In the genomic region with DNA sequence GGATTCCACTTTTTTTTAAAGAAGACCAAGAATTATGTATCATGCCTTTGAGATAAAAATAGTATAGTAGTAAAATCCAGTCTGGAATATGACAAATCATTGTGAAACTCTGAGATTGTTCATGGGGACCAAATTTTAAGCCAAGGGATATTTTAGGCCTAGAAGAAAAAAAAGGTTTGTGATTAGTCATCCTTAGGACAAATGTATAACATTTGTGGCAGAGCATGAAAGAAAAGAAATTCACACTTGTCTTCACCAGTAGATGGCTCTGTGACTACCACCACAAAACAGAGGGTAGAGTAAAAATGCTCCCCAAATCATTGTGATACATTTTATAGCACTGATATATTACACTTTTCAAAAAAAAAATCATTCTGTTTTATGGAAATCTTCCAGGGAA, we compare ENCODE assay signal across 10 cellular contexts.
DNase-seq lines count a peak whose midpoint lies in the region; ATAC-seq and TF ChIP-seq lines count a peak whose summit lies in the region.
"Had no signal": no experiment of that assay in that cellular context is flagged by ENCODE, and none has a peak within 500 bp of the region (broad histone marks: within the 10 kb centered on the region; RNA-seq: fewer than 3 reads in every experiment).

No MANE protein-coding gene starts in this region.

- no peaks in the 10 kb centered on the region for H3K27me3 Mint-ChIP-seq in activated CD8-positive, alpha-beta T cell treated with anti-CD3 and anti-CD28 coated beads for 36 hours
- no peaks in the 10 kb centered on the region for H3K27me3 Mint-ChIP-seq in naive thymus-derived CD4-positive, alpha-beta T cell
- H3K27me3 Mint-ChIP-seq: naive B cell; stimulated activated naive CD8-positive, alpha-beta T cell treated with anti-CD3 and anti-CD28 coated beads, Interleukin-15, Interleukin-2, amounts not matched to agents 100 ng/mL and 50 ng/mL, for 24 hours had no signal

- no peak overlapping the region for H3K4me3 ChIP-seq in mesendoderm (ENCODE audit: low read length)
- no peak overlapping the region for H3K4me3 ChIP-seq in naive thymus-derived CD4-positive, alpha-beta T cell (ENCODE audit: low read length)

- no peaks in the 10 kb centered on the region for H3K36me3 Mint-ChIP-seq in activated CD8-positive, alpha-beta T cell treated with anti-CD3 and anti-CD28 coated beads for 36 hours (ENCODE audit: low read depth)
- no peaks in the 10 kb centered on the region for H3K36me3 Mint-ChIP-seq in naive thymus-derived CD4-positive, alpha-beta T cell
- H3K36me3 Mint-ChIP-seq: naive B cell had no signal

- peaks cover 2% of the 10 kb centered on the region for H3K9me3 Mint-ChIP-seq in activated CD8-positive, alpha-beta T cell treated with anti-CD3 and anti-CD28 coated beads for 36 hours
- peaks cover 0 to 5% (median 0%) of the 10 kb centered on the region in 11 donors for H3K9me3 Mint-ChIP-seq in naive thymus-derived CD4-positive, alpha-beta T cell
- H3K9me3 Mint-ChIP-seq: naive B cell had no signal

- no peak overlapping the region for H3K27ac ChIP-seq in mesendoderm (ENCODE audit: low read depth, low read length)
- no peak overlapping the region for H3K27ac ChIP-seq in naive thymus-derived CD4-positive, alpha-beta T cell (ENCODE audit: low read depth, low read length)

- H3K9ac ChIP-seq in mesendoderm (ENCODE audit: low read length) = no peak overlapping the region

- peak; percentile 5 for DNase-seq in Daoy (ENCODE audit: low read depth)
- peak; percentile 13 for DNase-seq in HuH-7 (ENCODE audit: low spot score)
- peak; percentile 80 for DNase-seq in amniotic stem cell (lab: John Stamatoyannopoulos, UW)
- DNase-seq in mesendoderm = peak; percentile 18
- no peak for DNase-seq in activated CD8-positive, alpha-beta T cell treated with anti-CD3 and anti-CD28 coated beads for 36 hours
- no peak for DNase-seq in AML-193 (lab: John Stamatoyannopoulos, UW)
- no peak for DNase-seq in T-helper 9 cell
- DNase-seq in naive thymus-derived CD4-positive, alpha-beta T cell = no peak
- DNase-seq: naive B cell had no signal

- no peaks in the 10 kb centered on the region for H3K4me1 ChIP-seq in mesendoderm (ENCODE audit: control insufficient read depth, low read depth, low read length)
- H3K4me1 ChIP-seq in naive thymus-derived CD4-positive, alpha-beta T cell (ENCODE audit: control insufficient read depth in 2 of 2, insufficient read depth in 2 of 2, low read length in 2 of 2) = no peaks in the 10 kb centered on the region

- no peak overlapping the region for H4K5ac ChIP-seq in mesendoderm (ENCODE audit: low read length)

- POLR2A ChIA-PET in activated CD8-positive, alpha-beta T cell treated with anti-CD3 and anti-CD28 coated beads for 36 hours (lab: Charles Lee) = no interaction called here
- POLR2A ChIA-PET in naive thymus-derived CD4-positive, alpha-beta T cell (lab: Charles Lee) = no interaction called here

- no peak overlapping the region for H3K4me3 Mint-ChIP-seq in activated CD8-positive, alpha-beta T cell treated with anti-CD3 and anti-CD28 coated beads for 36 hours
- H3K4me3 Mint-ChIP-seq in naive thymus-derived CD4-positive, alpha-beta T cell = no peak overlapping the region
- H3K4me3 Mint-ChIP-seq: naive B cell; stimulated activated naive CD8-positive, alpha-beta T cell treated with anti-CD3 and anti-CD28 coated beads, Interleukin-15, Interleukin-2, amounts not matched to agents 100 ng/mL and 50 ng/mL, for 24 hours had no signal

- no peak overlapping the region for H3K56ac ChIP-seq in mesendoderm (ENCODE audit: low read length)

- H4K8ac ChIP-seq in mesendoderm (ENCODE audit: low read depth, low read length) = no peak overlapping the region

- H3K23ac ChIP-seq in mesendoderm (ENCODE audit: low read length) = no peak overlapping the region

- H2BK5ac ChIP-seq in mesendoderm (ENCODE audit: low read length) = no peak overlapping the region

- H2AK5ac ChIP-seq in mesendoderm (ENCODE audit: low read length) = no peak overlapping the region

- no peak for TF ChIP-seq CTCF in activated CD8-positive, alpha-beta T cell treated with anti-CD3 and anti-CD28 coated beads for 36 hours (IDR thresholded peaks at IDR 0.05)

- H2BK120ac ChIP-seq in mesendoderm (ENCODE audit: low read depth, low read length) = no peak overlapping the region

- no peaks in the 10 kb centered on the region for H3K4me1 Mint-ChIP-seq in activated CD8-positive, alpha-beta T cell treated with anti-CD3 and anti-CD28 coated beads for 36 hours (ENCODE audit: low read depth)
- no peaks in the 10 kb centered on the region for H3K4me1 Mint-ChIP-seq in naive thymus-derived CD4-positive, alpha-beta T cell
- H3K4me1 Mint-ChIP-seq: naive B cell had no signal

- H3K36me3 ChIP-seq in mesendoderm (ENCODE audit: control insufficient read depth, insufficient read depth, low read length) = no peaks in the 10 kb centered on the region
- H3K36me3 ChIP-seq in naive thymus-derived CD4-positive, alpha-beta T cell (ENCODE audit: control insufficient read depth in 2 of 3, insufficient read depth in 3 of 3, low read length in 3 of 3) = no peaks in the 10 kb centered on the region

- H3K27ac Mint-ChIP-seq in activated CD8-positive, alpha-beta T cell treated with anti-CD3 and anti-CD28 coated beads for 36 hours = no peak overlapping the region
- H3K27ac Mint-ChIP-seq in naive thymus-derived CD4-positive, alpha-beta T cell = no peak overlapping the region
- H3K27ac Mint-ChIP-seq: naive B cell; stimulated activated naive CD8-positive, alpha-beta T cell treated with anti-CD3 and anti-CD28 coated beads, Interleukin-15, Interleukin-2, amounts not matched to agents 100 ng/mL and 50 ng/mL, for 24 hours had no signal

- H3K27me3 ChIP-seq in mesendoderm (ENCODE audit: insufficient read depth, low read length, poor library complexity) = no peaks in the 10 kb centered on the region
- H3K27me3 ChIP-seq in naive thymus-derived CD4-positive, alpha-beta T cell (ENCODE audit: control insufficient read depth in 2 of 2, insufficient read depth in 2 of 2, low read length in 2 of 2) = no peaks in the 10 kb centered on the region

- no peaks in the 10 kb centered on the region for H3K9me3 ChIP-seq in naive thymus-derived CD4-positive, alpha-beta T cell (ENCODE audit: control insufficient read depth in 2 of 3, low read length in 3 of 3)

- no peak overlapping the region for H3K18ac ChIP-seq in mesendoderm (ENCODE audit: low read length)

- CTCF ChIA-PET in activated CD8-positive, alpha-beta T cell treated with anti-CD3 and anti-CD28 coated beads for 36 hours (lab: Charles Lee) = no interaction called here
- CTCF ChIA-PET in naive thymus-derived CD4-positive, alpha-beta T cell (lab: Charles Lee) = no interaction called here

- H3K4me2 ChIP-seq in mesendoderm (ENCODE audit: low read length) = no peak overlapping the region

- no peak overlapping the region for H3K4ac ChIP-seq in mesendoderm (ENCODE audit: low read depth, low read length)

- no peaks in the 10 kb centered on the region for H3K79me2 ChIP-seq in mesendoderm (ENCODE audit: control insufficient read depth, insufficient read depth, low read length)

- intact Hi-C loops in activated CD8-positive, alpha-beta T cell treated with anti-CD3 and anti-CD28 coated beads for 36 hours (cut with micrococcal nuclease) = no loop called here
- intact Hi-C loops in naive thymus-derived CD4-positive, alpha-beta T cell (cut with micrococcal nuclease) = no loop called here

- H2BK15ac ChIP-seq in mesendoderm (replicated peaks; ENCODE audit: low read depth) = no peak overlapping the region

- ATAC-seq in activated CD8-positive, alpha-beta T cell treated with anti-CD3 and anti-CD28 coated beads for 36 hours = no peak
- no peak for ATAC-seq in naive thymus-derived CD4-positive, alpha-beta T cell

- no peaks in the 10 kb centered on the region for H3K79me1 ChIP-seq in mesendoderm (ENCODE audit: low read length)

Comparison
In these comparisons a context has a peak if more than half of its experiments do, and no peak if none do; other contexts are left out.
1. DNase-seq: peak in Daoy (single experiment), HuH-7 (single experiment), amniotic stem cell (single experiment) and mesendoderm (single experiment); none in activated CD8-positive, alpha-beta T cell treated with anti-CD3 and anti-CD28 coated beads for 36 hours (single experiment), AML-193 (0 of 2), T-helper 9 cell (single experiment) and naive thymus-derived CD4-positive, alpha-beta T cell (0 of 9).